ENCODE assay signal across 8 cellular contexts in genomic region chr7:101754432-101755159, GRCh38.
DNase-seq lines count a peak whose midpoint lies in the region; ATAC-seq and TF ChIP-seq lines count a peak whose summit lies in the region.

No MANE protein-coding gene starts in this region.

- H3K4me2 ChIP-seq in KMS-11: peak overlapping the region; percentile 43

- peaks cover 16% of the 10 kb centered on the region for H3K4me1 Mint-ChIP-seq in CD14-positive monocyte

- peak overlapping the region; percentile 8; the same call in 1 of the 2 replicates for H3K9ac ChIP-seq in KMS-11

- no peaks in the 10 kb centered on the region for H3K9me3 ChIP-seq in adrenal gland (replicated peaks in 1 of 3)
- no peaks in the 10 kb centered on the region for H3K9me3 ChIP-seq in lower lobe of right lung
- H3K9me3 ChIP-seq in upper lobe of right lung: no peaks in the 10 kb centered on the region

- no peaks in the 10 kb centered on the region for H3K9me3 Mint-ChIP-seq in CD14-positive monocyte

- H3K27ac ChIP-seq in KMS-11 (no peak overlapping the region), adrenal gland (peak overlapping the region in 2 of 5 donors; percentile 19), lower lobe of right lung (peak overlapping the region; percentile 18), upper lobe of right lung (no peak overlapping the region)

- DNase-seq in CD14-positive monocyte (ENCODE audit: low spot score) (no peak), adrenal gland (peak in 6 of 7 donors; percentile 35 to 62 (median 48)), lower lobe of right lung (no peak), upper lobe of right lung (no peak)

- no peak for TF ChIP-seq CTCF in CD14-positive monocyte (IDR thresholded peaks at IDR 0.05)
- no peak for TF ChIP-seq CTCF in KMS-11 (conservative IDR thresholded peaks at IDR 0.05; ENCODE audit: low read depth, low read length)
- TF ChIP-seq CTCF in adrenal gland (IDR thresholded peaks at IDR 0.05): no peak
- TF ChIP-seq CTCF in lower lobe of right lung (IDR thresholded peaks at IDR 0.05): no peak
- TF ChIP-seq CTCF in upper lobe of right lung (IDR thresholded peaks at IDR 0.05): no peak

- H3K27ac Mint-ChIP-seq in CD14-positive monocyte: peak overlapping the region; percentile 5 to 91 (median 83)

- no peaks in the 10 kb centered on the region for H3K36me3 Mint-ChIP-seq in CD14-positive monocyte

- no peaks in the 10 kb centered on the region for H4K20me1 ChIP-seq in KMS-11 (ENCODE audit: insufficient read depth)

- no peaks in the 10 kb centered on the region for H3K79me2 ChIP-seq in KMS-11 (ENCODE audit: insufficient read depth, low read depth)

- H3K27me3 ChIP-seq in KMS-11 (ENCODE audit: insufficient read depth, low read depth) (no peaks in the 10 kb centered on the region), adrenal gland (no peaks in the 10 kb centered on the region), lower lobe of right lung (ENCODE audit: low read depth) (no peaks in the 10 kb centered on the region), upper lobe of right lung (no peaks in the 10 kb centered on the region)

- H3K4me3 Mint-ChIP-seq in CD14-positive monocyte: peak overlapping the region; percentile 86 to 99

- H3K36me3 ChIP-seq in KMS-11 (ENCODE audit: insufficient read depth) (no peaks in the 10 kb centered on the region), adrenal gland (replicated peaks in 1 of 2) (no peaks in the 10 kb centered on the region), lower lobe of right lung (no peaks in the 10 kb centered on the region), upper lobe of right lung (no peaks in the 10 kb centered on the region)

- peak overlapping the region; percentile 58 for H2AFZ ChIP-seq in KMS-11 (ENCODE audit: low read depth)

- ATAC-seq in lower lobe of right lung (no peak), upper lobe of right lung (no peak), HG03045 (IDR thresholded peaks at IDR 0.05; ENCODE audit: unreplicated experiment) (no peak), GM18873 (IDR thresholded peaks at IDR 0.05; ENCODE audit: low FRiP score, unreplicated experiment) (no peak), GM19328 (IDR thresholded peaks at IDR 0.05; ENCODE audit: unreplicated experiment) (no peak)

- H3K4me3 ChIP-seq in KMS-11 (IDR thresholded peaks at IDR 0.05; ENCODE audit: insufficient read depth, low read depth, low read length) (no peak overlapping the region), adrenal gland (peak overlapping the region in 3 of 4 donors; percentile 5 to 63 (median 48)), lower lobe of right lung (peak overlapping the region; percentile 57), upper lobe of right lung (peak overlapping the region; percentile 40)

- 12 to 21% (median 14%) methylated on average over 22 of the region's 22 CpGs for WGBS in adrenal gland, 4 donors

- intact Hi-C loops in CD14-positive monocyte (cut with micrococcal nuclease): loop anchor here in 1 of 2 donors (5.0 kb wide), 1 partner anchor 47 kb away; no protein-coding TSS in a partner anchor
- intact Hi-C loops in adrenal gland (cut with DNase I): no loop called here
- intact Hi-C loops in lower lobe of right lung (cut with DNase I): no loop called here
- intact Hi-C loops in upper lobe of right lung (cut with DNase I): no loop called here

- H3K4me1 ChIP-seq in KMS-11 (ENCODE audit: low read depth, poor library complexity, severe bottlenecking) (peaks cover 5% of the 10 kb centered on the region), adrenal gland (replicated peaks in 1 of 2) (no peaks in the 10 kb centered on the region), lower lobe of right lung (peaks cover 6% of the 10 kb centered on the region), upper lobe of right lung (peaks cover 4% of the 10 kb centered on the region)

- no peak for TF ChIP-seq POLR2A in adrenal gland (IDR thresholded peaks at IDR 0.05)

- H3K27me3 Mint-ChIP-seq in CD14-positive monocyte (ENCODE audit: low read depth in 3 of 3): peaks cover 0 to 4% (median 0%) of the 10 kb centered on the region in 3 donors

Comparison
In these comparisons a context has a peak if more than half of its experiments do, and no peak if none do; other contexts are left out.
1. DNase-seq: peak in adrenal gland (6 of 7); none in CD14-positive monocyte (single experiment), lower lobe of right lung (single experiment) and upper lobe of right lung (single experiment).